ENCODE assay signal across 23 cellular contexts in the genomic region with DNA sequence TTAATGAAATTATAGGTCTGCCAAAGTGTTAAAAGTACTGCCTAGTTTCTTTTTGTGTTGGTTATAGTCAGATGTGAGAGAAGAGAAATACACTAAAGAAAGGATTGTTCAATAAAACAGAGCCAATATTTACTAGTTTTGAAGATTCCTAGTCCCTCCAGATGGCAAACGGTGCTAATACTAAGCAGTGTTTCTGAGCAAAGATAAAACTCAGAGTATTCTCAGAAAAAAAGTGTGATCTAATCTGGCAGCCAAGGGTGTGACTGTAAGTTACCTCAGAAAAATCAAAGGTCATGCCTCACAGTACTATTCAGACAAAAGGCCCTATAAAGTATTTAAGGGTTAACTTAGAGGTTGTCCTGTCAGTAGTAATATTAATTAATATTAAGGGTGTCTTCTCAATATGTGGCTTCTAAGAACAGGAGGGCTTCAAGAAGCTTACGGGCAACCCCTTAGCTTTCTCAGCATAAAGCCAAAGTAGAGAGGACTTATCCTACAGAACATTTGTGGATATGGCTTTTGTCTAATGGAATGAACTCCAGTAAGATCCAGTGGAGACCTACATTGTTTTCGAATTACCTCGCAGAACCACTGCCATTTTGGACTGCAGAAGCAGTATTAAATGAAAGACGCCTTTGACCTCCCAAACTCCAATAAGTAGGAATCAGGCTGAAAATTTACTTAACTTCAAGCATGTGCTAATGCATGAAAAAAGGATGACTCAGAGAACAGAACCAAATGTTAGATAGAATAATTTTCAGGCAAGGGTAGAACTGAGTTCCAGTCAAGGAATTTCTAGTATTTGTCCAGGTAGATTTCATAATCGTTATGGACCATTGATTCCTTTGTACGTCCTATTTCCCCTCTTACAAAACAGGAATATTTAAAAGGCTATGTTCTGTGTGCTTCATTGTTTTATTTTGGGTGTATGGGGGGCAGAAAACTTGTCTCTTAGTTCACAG.
"Had no signal": no experiment of that assay in that cellular context is flagged by ENCODE, and none has a peak within 500 bp of the region (broad histone marks: within the 10 kb centered on the region; RNA-seq: fewer than 3 reads in every experiment).

No MANE protein-coding gene starts in this region.

- H3K4me1 ChIP-seq: colonic mucosa, psoas muscle, right lobe of liver, vagina had no signal

- H3K4me3 ChIP-seq: colonic mucosa, dorsolateral prefrontal cortex, esophagus muscularis mucosa, hepatocyte, psoas muscle, right lobe of liver, skin epidermis, thoracic aorta, vagina had no signal

- H3K36me3 ChIP-seq: colonic mucosa had no signal

- ATAC-seq: effector memory CD8-positive, alpha-beta T cell; left ventricle myocardium superior; naive thymus-derived CD8-positive, alpha-beta T cell; psoas muscle; stimulated activated memory B cell treated with anti-CD40 and anti-IgM and Interleukin-4, amounts not matched to agents 10 μg/mL and 1 μg/mL and 100 μg/mL, for 72 hours had no signal

- H3K27ac ChIP-seq: colonic mucosa, dorsolateral prefrontal cortex, esophagus muscularis mucosa, hepatocyte, psoas muscle, right lobe of liver, skin epidermis, thoracic aorta, vagina, VCaP had no signal

- H3K27me3 Mint-ChIP-seq: activated naive CD8-positive, alpha-beta T cell treated with anti-CD3 and anti-CD28 coated beads, Interleukin-2, amount 10 ng/mL, durations not matched to agents 7 days and 5 days; effector memory CD8-positive, alpha-beta T cell; naive thymus-derived CD8-positive, alpha-beta T cell; stimulated activated memory B cell treated with anti-CD40 and anti-IgM and Interleukin-4, amounts not matched to agents 10 μg/mL and 1 μg/mL and 100 μg/mL, for 72 hours; type B pancreatic cell had no signal

- H3K9me3 ChIP-seq: colonic mucosa, psoas muscle, right lobe of liver, thoracic aorta had no signal

- H3K4me1 Mint-ChIP-seq: mesothelial cell of epicardium had no signal

- H3K4me3 Mint-ChIP-seq: activated naive CD8-positive, alpha-beta T cell treated with anti-CD3 and anti-CD28 coated beads, Interleukin-2, amount 10 ng/mL, durations not matched to agents 7 days and 5 days; effector memory CD8-positive, alpha-beta T cell; immature natural killer cell; mesothelial cell of epicardium; stimulated activated memory B cell treated with anti-CD40 and anti-IgM and Interleukin-4, amounts not matched to agents 10 μg/mL and 1 μg/mL and 100 μg/mL, for 72 hours; type B pancreatic cell had no signal

- H3K27ac Mint-ChIP-seq: activated naive CD8-positive, alpha-beta T cell treated with anti-CD3 and anti-CD28 coated beads, Interleukin-2, amount 10 ng/mL, durations not matched to agents 7 days and 5 days; immature natural killer cell; mesothelial cell of epicardium; stimulated activated memory B cell treated with anti-CD40 and anti-IgM and Interleukin-4, amounts not matched to agents 10 μg/mL and 1 μg/mL and 100 μg/mL, for 72 hours; type B pancreatic cell had no signal

- H3K27me3 ChIP-seq: colonic mucosa, dorsolateral prefrontal cortex, esophagus muscularis mucosa, hepatocyte, right lobe of liver, vagina had no signal

- DNase-seq: activated naive CD4-positive, alpha-beta T cell; activated naive CD8-positive, alpha-beta T cell treated with anti-CD3 and anti-CD28 coated beads, Interleukin-2, amount 10 ng/mL, durations not matched to agents 7 days and 5 days; amygdala; colonic mucosa; dorsolateral prefrontal cortex; effector memory CD8-positive, alpha-beta T cell; glutamatergic neuron; immature natural killer cell; left ventricle myocardium superior; mammary epithelial cell; naive thymus-derived CD8-positive, alpha-beta T cell; psoas muscle; right lobe of liver; stimulated activated CD4-positive, alpha-beta T cell treated with anti-CD3 and anti-CD28 coated beads, Interleukin-2, amount 100 ng/mL, for 24 hours had no signal
